31 cellular contexts compared by ENCODE assay signal in the genomic region with DNA sequence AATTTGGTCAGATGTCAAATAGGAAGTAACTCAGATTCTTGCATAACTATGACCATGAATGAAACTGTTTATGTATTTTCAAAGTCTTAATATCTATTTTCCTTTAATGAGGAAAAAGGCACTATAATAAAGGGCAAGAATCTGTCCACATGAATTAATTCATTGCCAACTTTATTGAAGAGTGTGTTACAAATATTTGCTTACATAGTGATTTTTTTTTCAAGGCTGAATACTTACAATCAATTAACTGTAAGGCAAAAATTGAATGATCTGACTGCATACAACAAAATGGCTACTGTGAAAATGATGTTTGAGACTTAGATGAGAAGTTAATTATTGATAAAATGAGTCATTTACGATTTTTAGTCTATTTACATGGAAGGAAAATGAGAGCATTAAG.
"Had no signal": no experiment of that assay in that cellular context is flagged by ENCODE, and none has a peak within 500 bp of the region (broad histone marks: within the 10 kb centered on the region; RNA-seq: fewer than 3 reads in every experiment).

No MANE protein-coding gene starts in this region.

- H3K4me1 ChIP-seq: ascending aorta had no signal

- H3K27ac ChIP-seq: ascending aorta, cardiac muscle cell, VCaP had no signal

- ATAC-seq: activated CD4-positive, alpha-beta T cell treated with anti-CD3 and anti-CD28 coated beads for 36 hours; activated CD4-positive, CD25-positive, alpha-beta regulatory T cell treated with anti-CD3 and anti-CD28 coated beads, Interleukin-2, amount 50 U/mL, for 24 hours; activated CD8-positive, alpha-beta memory T cell treated with anti-CD3 and anti-CD28 coated beads, Interleukin-2, amount 10 ng/mL, durations not matched to agents 7 days and 5 days; activated CD8-positive, alpha-beta T cell treated with anti-CD3 and anti-CD28 coated beads, Interleukin-2, amount 10 ng/mL, durations not matched to agents 7 days and 5 days; activated naive CD8-positive, alpha-beta T cell treated with anti-CD3 and anti-CD28 coated beads, Interleukin-2, amount 50 U/mL, for 24 hours had no signal

- H3K36me3 ChIP-seq: ascending aorta, cardiac muscle cell had no signal

- FAIRE-seq: bronchial epithelial cell, TTC549 had no signal

- DNase-seq: activated B cell treated with CpG ODN at 0.5 μM for 24 hours; activated CD4-positive, alpha-beta memory T cell treated with anti-CD3 and anti-CD28 coated beads, Interleukin-2, amount 10 ng/mL, durations not matched to agents 7 days and 5 days; activated CD4-positive, alpha-beta T cell treated with anti-CD3 and anti-CD28 coated beads for 1 hour; activated CD4-positive, alpha-beta T cell treated with anti-CD3 and anti-CD28 coated beads for 36 hours; activated CD4-positive, alpha-beta T cell treated with anti-CD3 and anti-CD28 coated beads for 48 hours; activated CD4-positive, alpha-beta T cell treated with anti-CD3 and anti-CD28 coated beads, Interleukin-2, amount 10 ng/mL, durations not matched to agents 7 days and 5 days; activated CD4-positive, alpha-beta T cell treated with anti-CD3 and anti-CD28 coated beads, Interleukin-2, amount 50 U/mL, for 48 hours; activated CD8-positive, alpha-beta memory T cell treated with anti-CD3 and anti-CD28 coated beads for 24 hours; activated CD8-positive, alpha-beta memory T cell treated with anti-CD3 and anti-CD28 coated beads, Interleukin-2, amount 10 ng/mL, durations not matched to agents 7 days and 5 days; activated CD8-positive, alpha-beta memory T cell treated with anti-CD3 and anti-CD28 coated beads, Interleukin-2, amount 50 U/mL, for 48 hours; activated CD8-positive, alpha-beta T cell treated with anti-CD3 and anti-CD28 coated beads, Interleukin-2, amount 10 ng/mL, durations not matched to agents 7 days and 5 days; activated effector memory CD4-positive, alpha-beta T cell treated with Interleukin-2 at 50 U/mL for 16 hours; activated gamma-delta T cell; activated naive CD4-positive, alpha-beta T cell treated with anti-CD3 and anti-CD28 coated beads, Interleukin-2, amount 10 ng/mL, durations not matched to agents 7 days and 5 days; activated naive CD4-positive, alpha-beta T cell treated with Interleukin-2 at 50 U/mL for 16 hours; activated naive CD8-positive, alpha-beta T cell treated with anti-CD3 and anti-CD28 coated beads, Interleukin-2, amount 10 ng/mL, durations not matched to agents 7 days and 5 days; activated naive CD8-positive, alpha-beta T cell treated with anti-CD3 and anti-CD28 coated beads, Interleukin-2, amount 50 U/mL, for 24 hours; activated T-cell treated with anti-CD3 and anti-CD28 coated beads, Interleukin-2, amount 50 U/mL, for 24 hours; activated T-cell treated with anti-CD3 and anti-CD28 coated beads, Interleukin-2, amount 50 U/mL, for 48 hours; amygdala; anterior cingulate cortex; caudate nucleus; cerebellar nuclear complex; T-helper 2 cell; T-helper 9 cell had no signal

- H3K27me3 ChIP-seq: ascending aorta, cardiac muscle cell had no signal

- H3K9me3 ChIP-seq: ascending aorta had no signal

- H3K4me3 ChIP-seq: ascending aorta, cardiac muscle cell had no signal
